Comparison of ENCODE assay signal across 8 cellular contexts in genomic region chr19:49590071-49590970, GRCh38. TPM values are rescaled to one million over a fixed set of nuclear protein-coding genes. Genes with fewer than 3 reads are reported as not detected.
DNase-seq lines count a peak whose midpoint lies in the region; ATAC-seq and TF ChIP-seq lines count a peak whose summit lies in the region.

No MANE protein-coding gene starts in this region.

- H3K27me3 ChIP-seq in GM23338 (ENCODE audit: insufficient read depth) (no peaks in the 10 kb centered on the region), MG63 (no peaks in the 10 kb centered on the region), foreskin keratinocyte (no peaks in the 10 kb centered on the region), neural progenitor cell (no peaks in the 10 kb centered on the region), stomach smooth muscle (ENCODE audit: control insufficient read depth in 1 of 2, insufficient read depth in 2 of 2, low read length in 2 of 2) (no peaks in the 10 kb centered on the region)

- H3K4me1 ChIP-seq in GM23338 (ENCODE audit: insufficient read depth): peaks cover 14% of the 10 kb centered on the region
- peaks cover 6% of the 10 kb centered on the region for H3K4me1 ChIP-seq in foreskin keratinocyte
- H3K4me1 ChIP-seq in neural progenitor cell: peaks cover 10% of the 10 kb centered on the region
- peaks cover 30% of the 10 kb centered on the region for H3K4me1 ChIP-seq in stomach smooth muscle (ENCODE audit: control insufficient read depth, insufficient read depth, low read length)

- H3K9me3 Mint-ChIP-seq in GM23338: no peaks in the 10 kb centered on the region; the same call in 2 of the 3 replicates
- no peaks in the 10 kb centered on the region for H3K9me3 Mint-ChIP-seq in neural progenitor cell

- H2AFZ ChIP-seq in GM23338 (no peak overlapping the region), neural progenitor cell (replicated peaks) (peak overlapping the region; percentile 2)

- no peaks in the 10 kb centered on the region; the same call in 1 of the 2 replicates for H4K20me1 ChIP-seq in GM23338 (replicated peaks; ENCODE audit: insufficient read depth)
- H4K20me1 ChIP-seq in neural progenitor cell (ENCODE audit: low read depth): peaks cover 31% of the 10 kb centered on the region

- H3K4me1 Mint-ChIP-seq in GM23338: peaks cover 14% of the 10 kb centered on the region
- peaks cover 23% of the 10 kb centered on the region for H3K4me1 Mint-ChIP-seq in neural progenitor cell

- H3K79me2 ChIP-seq in GM23338 (replicated peaks; ENCODE audit: insufficient read depth): peaks cover 29% of the 10 kb centered on the region
- H3K79me2 ChIP-seq in neural progenitor cell (ENCODE audit: low read depth): peaks cover 41% of the 10 kb centered on the region

- H3K36me3 Mint-ChIP-seq in GM23338 (ENCODE audit: low read depth): peaks cover 26% of the 10 kb centered on the region
- peaks cover 5% of the 10 kb centered on the region for H3K36me3 Mint-ChIP-seq in neural progenitor cell

- H3K27me3 Mint-ChIP-seq in GM23338 (ENCODE audit: insufficient read depth, low read depth, poor library complexity): peaks cover 22% of the 10 kb centered on the region
- H3K27me3 Mint-ChIP-seq in neural progenitor cell (ENCODE audit: insufficient read depth, low read depth): peaks cover 7% of the 10 kb centered on the region

- H3K27ac Mint-ChIP-seq in GM23338 (peak overlapping the region; percentile 98), neural progenitor cell (peak overlapping the region; percentile 81)

- H3K36me3 ChIP-seq in GM23338 (ENCODE audit: insufficient read depth) (peaks cover 8% of the 10 kb centered on the region; the same call in 1 of the 2 replicates), MG63 (peaks cover 29% of the 10 kb centered on the region), neural progenitor cell (no peaks in the 10 kb centered on the region), stomach smooth muscle (ENCODE audit: control insufficient read depth in 2 of 2, insufficient read depth in 2 of 2, low read length in 2 of 2) (peaks cover 0 to 10% of the 10 kb centered on the region in 2 donors)

- DNase-seq in EL (peak; percentile 99), GM23338 (ENCODE audit: low spot score) (peak; percentile 100), MG63 (peak; percentile 97), SIG-M5 (lab: John Stamatoyannopoulos, UW) (peak; percentile 89), foreskin keratinocyte (peak; percentile 91 to 95), neural progenitor cell (ENCODE audit: low spot score) (peak; percentile 99)
- peak; percentile 83 for DNase-seq in activated gamma-delta T cell treated with anti-CD3 and anti-CD28 coated beads, Interleukin-2, amount 50 U/mL, for 16 hours (ENCODE audit: low read depth)

- H3K9me3 ChIP-seq in MG63 (no peaks in the 10 kb centered on the region), neural progenitor cell (ENCODE audit: low read depth) (no peaks in the 10 kb centered on the region), stomach smooth muscle (ENCODE audit: control insufficient read depth in 2 of 2, low read length in 2 of 2) (no peaks in the 10 kb centered on the region)

- H3F3A ChIP-seq in GM23338 (replicated peaks; ENCODE audit: low read depth) (peaks cover 26% of the 10 kb centered on the region), neural progenitor cell (ENCODE audit: low read depth) (peaks cover 47% of the 10 kb centered on the region)

- peak overlapping the region; percentile 90 for H3K4me3 Mint-ChIP-seq in GM23338
- H3K4me3 Mint-ChIP-seq in neural progenitor cell: peak overlapping the region; percentile 90

- H3K4me3 ChIP-seq in GM23338: peak overlapping the region; percentile 99
- peak overlapping the region; percentile 88 for H3K4me3 ChIP-seq in MG63
- peak overlapping the region; percentile 87 for H3K4me3 ChIP-seq in neural progenitor cell
- peak overlapping the region; percentile 90 to 93 for H3K4me3 ChIP-seq in stomach smooth muscle (ENCODE audit: low read length in 2 of 2)

- H3K9ac ChIP-seq in neural progenitor cell (peak overlapping the region; percentile 28), stomach smooth muscle (ENCODE audit: low read length in 2 of 2) (peak overlapping the region; percentile 87 to 91)

- H3K27ac ChIP-seq in GM23338 (ENCODE audit: low read depth): peak overlapping the region; percentile 96
- H3K27ac ChIP-seq in foreskin keratinocyte: peak overlapping the region; percentile 25
- peak overlapping the region; percentile 61 for H3K27ac ChIP-seq in neural progenitor cell
- peak overlapping the region; percentile 87 for H3K27ac ChIP-seq in stomach smooth muscle (ENCODE audit: low read length)

- peak; percentile 75 for ATAC-seq in GM23338
- peak; percentile 80 for ATAC-seq in foreskin keratinocyte

- no peaks in the 10 kb centered on the region for H3K9me2 ChIP-seq in GM23338 (ENCODE audit: insufficient read depth)

- TF ChIP-seq CTCF in GM23338 (conservative IDR thresholded peaks at IDR 0.05; ENCODE audit: low read depth in 2 of 2) (no peak), foreskin keratinocyte (conservative IDR thresholded peaks at IDR 0.05) (peak; percentile 28), neural progenitor cell (IDR thresholded peaks at IDR 0.05) (no peak)

- H3K4me2 ChIP-seq in GM23338 (peak overlapping the region; percentile 98), neural progenitor cell (peak overlapping the region; percentile 98)

TF ChIP-seq in GM23338, 12 proteins besides CTCF, POLR2A, EP300 and RAD21:
- TF ChIP-seq EZH2 (IDR thresholded peaks at IDR 0.05; ENCODE audit: low read depth, unreplicated experiment) (no peak), ETS1 (IDR thresholded peaks at IDR 0.05) (peak; percentile 9; the same call in 1 of the 2 replicates), ZNF331 (CRISPR knock-in tag; IDR thresholded peaks at IDR 0.05; ENCODE audit: low read depth) (no peak), ZNF114 (CRISPR knock-in tag; IDR thresholded peaks at IDR 0.05) (no peak), POLR2AphosphoS5 (IDR thresholded peaks at IDR 0.05; ENCODE audit: low read depth) (peak; percentile 98), CREB1 (CRISPR knock-in tag; IDR thresholded peaks at IDR 0.05; ENCODE audit: low read depth) (0 out of 2 replicates have a peak, but pooled peaks have one; percentile 2)

RNA-seq across cellular contexts. Expression of gene PRR12, which starts 0.7 kb away (rescaled TPM):
- total RNA-seq in GM23338 (2014; rRNA removed; shearing (Covaris generic)): 32.1 and 41.6 TPM in 2 replicates
- 8.6 and 10.3 TPM in 2 replicates for polyA plus RNA-seq in GM23338 (2016; fragmentation: Nextera tagmentation; extraction: Ambion mirVana)
- total RNA-seq in MG63 (2014; rRNA removed; shearing (Covaris generic); ENCODE audit: low replicate concordance): 1.2 and 1.8 TPM in 2 replicates
- total RNA-seq in foreskin keratinocyte: 5.7 TPM in 2 replicates
- polyA plus RNA-seq in foreskin keratinocyte: 5.9 and 6.5 TPM in 2 replicates
- 3.2 and 9.0 TPM in 2 replicates for total RNA-seq in neural progenitor cell (ENCODE audit: low replicate concordance)

RNA-seq across cellular contexts. Expression of gene PRRG2, which starts 9.2 kb away (rescaled TPM):
- total RNA-seq in GM23338 (2014; rRNA removed; shearing (Covaris generic)): 3.8 and 10.5 TPM in 2 replicates
- 2.0 and 2.3 TPM in 2 replicates for polyA plus RNA-seq in GM23338 (2016; fragmentation: Nextera tagmentation; extraction: Ambion mirVana)
- total RNA-seq in MG63 (2014; rRNA removed; shearing (Covaris generic); ENCODE audit: low replicate concordance): 0.20 TPM in 1 of 2 replicates, not detected in the other
- 5.9 and 6.6 TPM in 2 replicates for total RNA-seq in foreskin keratinocyte
- 9.3 and 9.5 TPM in 2 replicates for polyA plus RNA-seq in foreskin keratinocyte
- total RNA-seq in neural progenitor cell (ENCODE audit: low replicate concordance): 0.09 and 0.68 TPM in 2 replicates

RNA-seq across cellular contexts. Expression of gene NOSIP, which starts 10.0 kb away (rescaled TPM):
- 88.5 and 89.8 TPM in 2 replicates for total RNA-seq in GM23338 (2014; rRNA removed; shearing (Covaris generic))
- 141 and 143 TPM in 2 replicates for polyA plus RNA-seq in GM23338 (2016; fragmentation: Nextera tagmentation; extraction: Ambion mirVana)
- 46.1 and 109 TPM in 2 replicates for total RNA-seq in MG63 (2014; rRNA removed; shearing (Covaris generic); ENCODE audit: low replicate concordance)
- 66.3 and 69.4 TPM in 2 replicates for total RNA-seq in foreskin keratinocyte
- polyA plus RNA-seq in foreskin keratinocyte: 83.5 and 92.3 TPM in 2 replicates
- 26.2 and 68.3 TPM in 2 replicates for total RNA-seq in neural progenitor cell (ENCODE audit: low replicate concordance)

RNA-seq across cellular contexts. Expression of gene RRAS, which starts 49.6 kb away (rescaled TPM):
- 6.1 and 9.3 TPM in 2 replicates for total RNA-seq in GM23338 (2014; rRNA removed; shearing (Covaris generic))
- 30.0 and 31.0 TPM in 2 replicates for polyA plus RNA-seq in GM23338 (2016; fragmentation: Nextera tagmentation; extraction: Ambion mirVana)
- 66.4 and 72.7 TPM in 2 replicates for total RNA-seq in MG63 (2014; rRNA removed; shearing (Covaris generic); ENCODE audit: low replicate concordance)
- total RNA-seq in foreskin keratinocyte: 94.5 and 113 TPM in 2 replicates
- polyA plus RNA-seq in foreskin keratinocyte: 193 and 266 TPM in 2 replicates
- 9.6 and 15.2 TPM in 2 replicates for total RNA-seq in neural progenitor cell (ENCODE audit: low replicate concordance)

RNA-seq across cellular contexts. Expression of gene SCAF1, which starts 51.7 kb away (rescaled TPM):
- total RNA-seq in GM23338 (2014; rRNA removed; shearing (Covaris generic)): 47.0 and 53.7 TPM in 2 replicates
- 19.7 and 20.2 TPM in 2 replicates for polyA plus RNA-seq in GM23338 (2016; fragmentation: Nextera tagmentation; extraction: Ambion mirVana)
- total RNA-seq in MG63 (2014; rRNA removed; shearing (Covaris generic); ENCODE audit: low replicate concordance): 13.4 and 22.7 TPM in 2 replicates
- 27.0 and 29.0 TPM in 2 replicates for total RNA-seq in foreskin keratinocyte
- 36.4 and 36.5 TPM in 2 replicates for polyA plus RNA-seq in foreskin keratinocyte
- total RNA-seq in neural progenitor cell (ENCODE audit: low replicate concordance): 8.7 and 27.5 TPM in 2 replicates

Comparison
In these comparisons a context has a peak if more than half of its experiments do, and no peak if none do; other contexts are left out.
1. Peak in every context shown above with its lines: DNase-seq, ATAC-seq, H3K4me3 ChIP-seq and H3K27ac ChIP-seq.
2. H3K27ac ChIP-seq: peak in every context shown above with its lines; median percentile 96 in GM23338; 87 in stomach smooth muscle; 61 in neural progenitor cell; 25 in foreskin keratinocyte.